ENCODE assay signal across 16 cellular contexts in genomic region chr9:5321058-5321457, GRCh38. TPM values are rescaled to one million over a fixed set of nuclear protein-coding genes. Genes with fewer than 3 reads are reported as not detected.
A peak's percentile ranks its signal among the peaks of the same experiment; 100 is the strongest.
DNase-seq lines count a peak whose midpoint lies in the region; ATAC-seq and TF ChIP-seq lines count a peak whose summit lies in the region.
"Had no signal": no experiment of that assay in that cellular context is flagged by ENCODE, and none has a peak within 500 bp of the region (broad histone marks: within the 10 kb centered on the region; RNA-seq: fewer than 3 reads in every experiment).

No MANE protein-coding gene starts in this region.

- H3K36me3 Mint-ChIP-seq in glutamatergic neuron (ENCODE audit: unreplicated experiment), result no peaks in the 10 kb centered on the region

- H3K9me3 Mint-ChIP-seq in glutamatergic neuron (ENCODE audit: unreplicated experiment), result no peaks in the 10 kb centered on the region
- H3K9me3 Mint-ChIP-seq: stimulated activated naive CD8-positive, alpha-beta T cell treated with anti-CD3 and anti-CD28 coated beads, Interleukin-15, Interleukin-2, amounts not matched to agents 100 ng/mL and 50 ng/mL, for 24 hours had no signal

- H3K36me3 ChIP-seq in HCT116 (ENCODE audit: control insufficient read depth in 1 of 2, insufficient read depth in 2 of 2, low read length in 2 of 2) (no peaks in the 10 kb centered on the region), adipocyte (ENCODE audit: control insufficient read depth, insufficient read depth, low read length, severe bottlenecking) (no peaks in the 10 kb centered on the region), aorta (ENCODE audit: control insufficient read depth in 1 of 2, insufficient read depth in 2 of 2, low read length in 1 of 2) (no peaks in the 10 kb centered on the region)
- H3K36me3 ChIP-seq: neutrophil had no signal

- no peaks in the 10 kb centered on the region for H3K27me3 Mint-ChIP-seq in glutamatergic neuron (ENCODE audit: unreplicated experiment)
- H3K27me3 Mint-ChIP-seq: CD4-positive, alpha-beta memory T cell; stimulated activated naive CD8-positive, alpha-beta T cell treated with anti-CD3 and anti-CD28 coated beads, Interleukin-15, Interleukin-2, amounts not matched to agents 100 ng/mL and 50 ng/mL, for 24 hours had no signal

- TF ChIP-seq POLR2A in HCT116 (IDR thresholded peaks at IDR 0.05; ENCODE audit: borderline replicate concordance, extremely low read depth, insufficient read depth, insufficient read length), result no peak

- 26 to 32% methylated on average over 1 of the region's 1 CpG for WGBS in aorta, 2 donors

- no TSS peak for BruUV-seq in HCT116 (replicated peaks; lab: Mats Ljungman, UMichigan)

- peak; percentile 25; the same call in 1 of the 2 replicates for TF ChIP-seq RAD21 in HCT116 (IDR thresholded peaks at IDR 0.05; ENCODE audit: low read depth)

- no peaks in the 10 kb centered on the region for H3K9me2 ChIP-seq in HCT116 (ENCODE audit: insufficient read depth)

- H3K4me1 Mint-ChIP-seq in glutamatergic neuron (ENCODE audit: low read depth, unreplicated experiment), result no peaks in the 10 kb centered on the region
- H3K4me1 Mint-ChIP-seq: WTC11 had no signal

- intact Hi-C loops in HCT116 (cut with micrococcal nuclease), result no loop called here
- intact Hi-C loops in aorta (cut with DNase I), result no loop called here

- no peak overlapping the region for H3K27ac Mint-ChIP-seq in glutamatergic neuron (ENCODE audit: unreplicated experiment)
- H3K27ac Mint-ChIP-seq: memory B cell; stimulated activated naive CD8-positive, alpha-beta T cell treated with anti-CD3 and anti-CD28 coated beads, Interleukin-15, Interleukin-2, amounts not matched to agents 100 ng/mL and 50 ng/mL, for 24 hours; WTC11 had no signal

- no peak overlapping the region for H3K9ac ChIP-seq in HCT116 (ENCODE audit: low read length)
- no peak overlapping the region for H3K9ac ChIP-seq in adipocyte (ENCODE audit: low read length)

- DNase-seq in EL (peak; percentile 18), HCT116 (ENCODE audit: low read depth, low spot score) (no peak), adipocyte (ENCODE audit: low read depth) (peak; percentile 21), glutamatergic neuron (no peak), NCI-H1417 treated with DMSO at 0.1 percent for 48 hours (lab: John Stamatoyannopoulos, UW) (no peak), superior temporal gyrus (ENCODE audit: extremely low spot score) (no peak), aorta (no peak)
- DNase-seq in activated CD4-positive, CD25-positive, alpha-beta regulatory T cell (lab: John Stamatoyannopoulos, UW), result no peak
- DNase-seq: activated CD8-positive, alpha-beta memory T cell treated with anti-CD3 and anti-CD28 coated beads, Interleukin-2, amount 50 U/mL, for 4 hours; CD4-positive, alpha-beta memory T cell had no signal

- no peaks in the 10 kb centered on the region for H3K4me1 ChIP-seq in HCT116 (ENCODE audit: control insufficient read depth in 1 of 2, insufficient read depth in 2 of 2, low read length in 2 of 2)
- H3K4me1 ChIP-seq in adipocyte (ENCODE audit: control insufficient read depth, insufficient read depth, low read length), result no peaks in the 10 kb centered on the region
- no peaks in the 10 kb centered on the region for H3K4me1 ChIP-seq in aorta (ENCODE audit: control insufficient read depth in 1 of 2, insufficient read depth in 2 of 2, low read length in 2 of 2)

- H4K20me1 ChIP-seq in HCT116 (ENCODE audit: insufficient read depth), result no peaks in the 10 kb centered on the region

- no peak overlapping the region for H3K4me3 Mint-ChIP-seq in glutamatergic neuron (ENCODE audit: unreplicated experiment)
- H3K4me3 Mint-ChIP-seq: CD4-positive, alpha-beta memory T cell; memory B cell; stimulated activated naive CD8-positive, alpha-beta T cell treated with anti-CD3 and anti-CD28 coated beads, Interleukin-15, Interleukin-2, amounts not matched to agents 100 ng/mL and 50 ng/mL, for 24 hours; WTC11 had no signal

- no peaks in the 10 kb centered on the region for H3K27me3 ChIP-seq in HCT116 (ENCODE audit: insufficient read depth, low read length)
- H3K27me3 ChIP-seq in adipocyte (replicated peaks; ENCODE audit: control insufficient read depth, insufficient read depth, low read length), result no peaks in the 10 kb centered on the region
- H3K27me3 ChIP-seq in aorta (ENCODE audit: control insufficient read depth in 1 of 2, insufficient read depth in 2 of 2, low read length in 1 of 2), result no peaks in the 10 kb centered on the region
- H3K27me3 ChIP-seq: neutrophil had no signal

- TF ChIP-seq CTCF in HCT116 (IDR thresholded peaks at IDR 0.05 in 2 of 3, conservative IDR thresholded peaks at IDR 0.05 in 1 of 3; ENCODE audit: borderline replicate concordance in 1 of 3, insufficient read depth in 1 of 3, low read depth in 2 of 3, low read length in 2 of 3), result peak in 2 of 3 experiments; percentile 33 to 41; a peak in 3 of 6 replicates
- peak; percentile 26 for TF ChIP-seq CTCF in glutamatergic neuron (IDR thresholded peaks at IDR 0.05; ENCODE audit: partially characterized antibody, unreplicated experiment)

- CTCF ChIA-PET in HCT116 (lab: Charles Lee), result interaction anchor here (1.0 to 1.9 kb wide), 3 partner anchors 135 to 558 kb away, joined by 3 to 9 read pairs (median 4); no protein-coding TSS in a partner anchor

- H3K9me3 ChIP-seq in HCT116 (ENCODE audit: control insufficient read depth in 1 of 2, insufficient read depth in 1 of 2, low read depth in 1 of 2, low read length in 2 of 2), result no peaks in the 10 kb centered on the region
- H3K9me3 ChIP-seq in adipocyte (ENCODE audit: control insufficient read depth, low read length), result peaks cover under 1% of the 10 kb centered on the region
- no peaks in the 10 kb centered on the region for H3K9me3 ChIP-seq in aorta (ENCODE audit: control insufficient read depth, low read length)
- H3K9me3 ChIP-seq: neutrophil had no signal

- ATAC-seq in HCT116 (peak; percentile 47; the same call in 1 of the 2 replicates), aorta (ENCODE audit: low FRiP score) (no peak)

- POLR2A ChIA-PET in HCT116 (lab: Charles Lee), result no interaction called here

- H3K79me2 ChIP-seq in HCT116 (ENCODE audit: insufficient read depth, low read length), result no peaks in the 10 kb centered on the region

- H2AFZ ChIP-seq in HCT116 (ENCODE audit: low read depth, low read length, poor library complexity, severe bottlenecking), result no peak overlapping the region

- H3K27ac ChIP-seq in HCT116 (ENCODE audit: low read depth, low read length), result no peak overlapping the region
- no peak overlapping the region for H3K27ac ChIP-seq in aorta (ENCODE audit: low read depth in 1 of 2, low read length in 2 of 2)
- H3K27ac ChIP-seq: neutrophil, skin epidermis had no signal

- no peak overlapping the region for H3K4me2 ChIP-seq in HCT116 (ENCODE audit: low read length)

- RAD21 ChIA-PET in HCT116 (lab: Charles Lee; ENCODE audit: low non-redundant PET in 1 of 2, low total read pairs in 2 of 2, uncharacterized antibody in 2 of 2, unreplicated experiment in 2 of 2), result no interaction called here

- H3K4me3 ChIP-seq in HCT116 (replicated peaks in 1 of 2; ENCODE audit: low read depth in 1 of 2, low read length in 2 of 2) (no peak overlapping the region), adipocyte (ENCODE audit: low read length) (no peak overlapping the region), aorta (ENCODE audit: low read length in 2 of 2) (no peak overlapping the region)
- H3K4me3 ChIP-seq: skin epidermis had no signal

TF ChIP-seq in HCT116, 20 proteins besides CTCF, POLR2A, EP300 and RAD21:
- TF ChIP-seq ZNF274 (IDR thresholded peaks at IDR 0.05; ENCODE audit: low read depth, low read length) (no peak), YY1 (IDR thresholded peaks at IDR 0.05; ENCODE audit: extremely low read depth, insufficient replicate concordance, low read depth, low read length) (no peak), ELF1 (IDR thresholded peaks at IDR 0.05; ENCODE audit: borderline replicate concordance, low read depth) (no peak), TCF7L2 (IDR thresholded peaks at IDR 0.05; ENCODE audit: borderline replicate concordance, extremely low read depth, insufficient read depth, insufficient read length) (peak; percentile 27)

RNA-seq across cellular contexts. Expression of gene RLN2, which starts 16.5 kb away (rescaled TPM):
- total RNA-seq in HCT116 (2021; ENCODE audit: unreplicated experiment) (not detected), glutamatergic neuron (ENCODE audit: unreplicated experiment) (not detected), aorta (not detected)
- 0.05 TPM in 1 of 2 replicates, not detected in the other for polyA plus RNA-seq in HCT116 (2012)
- not detected for polyA plus RNA-seq in aorta
- total RNA-seq: fibroblast of lung had no signal
- polyA plus RNA-seq: fibroblast of lung had no signal

RNA-seq across cellular contexts. Expression of gene RLN1, which starts 18.6 kb away (rescaled TPM):
- total RNA-seq in HCT116 (2021; ENCODE audit: unreplicated experiment) (not detected), glutamatergic neuron (ENCODE audit: unreplicated experiment) (not detected), aorta (not detected)
- polyA plus RNA-seq in HCT116 (2012), result not detected in 2 replicates
- not detected for polyA plus RNA-seq in aorta
- total RNA-seq: fibroblast of lung had no signal
- polyA plus RNA-seq: fibroblast of lung had no signal

Comparison
In these comparisons a context has a peak if more than half of its experiments do, and no peak if none do; other contexts are left out.
1. DNase-seq: peak in EL (single experiment) and adipocyte (single experiment); none in HCT116 (single experiment), glutamatergic neuron (single experiment), activated CD4-positive, CD25-positive, alpha-beta regulatory T cell (0 of 4), NCI-H1417 treated with DMSO at 0.1 percent for 48 hours (single experiment), superior temporal gyrus (single experiment) and aorta (0 of 2).